ENCODE assay signal across 8 cellular contexts in the genomic region with DNA sequence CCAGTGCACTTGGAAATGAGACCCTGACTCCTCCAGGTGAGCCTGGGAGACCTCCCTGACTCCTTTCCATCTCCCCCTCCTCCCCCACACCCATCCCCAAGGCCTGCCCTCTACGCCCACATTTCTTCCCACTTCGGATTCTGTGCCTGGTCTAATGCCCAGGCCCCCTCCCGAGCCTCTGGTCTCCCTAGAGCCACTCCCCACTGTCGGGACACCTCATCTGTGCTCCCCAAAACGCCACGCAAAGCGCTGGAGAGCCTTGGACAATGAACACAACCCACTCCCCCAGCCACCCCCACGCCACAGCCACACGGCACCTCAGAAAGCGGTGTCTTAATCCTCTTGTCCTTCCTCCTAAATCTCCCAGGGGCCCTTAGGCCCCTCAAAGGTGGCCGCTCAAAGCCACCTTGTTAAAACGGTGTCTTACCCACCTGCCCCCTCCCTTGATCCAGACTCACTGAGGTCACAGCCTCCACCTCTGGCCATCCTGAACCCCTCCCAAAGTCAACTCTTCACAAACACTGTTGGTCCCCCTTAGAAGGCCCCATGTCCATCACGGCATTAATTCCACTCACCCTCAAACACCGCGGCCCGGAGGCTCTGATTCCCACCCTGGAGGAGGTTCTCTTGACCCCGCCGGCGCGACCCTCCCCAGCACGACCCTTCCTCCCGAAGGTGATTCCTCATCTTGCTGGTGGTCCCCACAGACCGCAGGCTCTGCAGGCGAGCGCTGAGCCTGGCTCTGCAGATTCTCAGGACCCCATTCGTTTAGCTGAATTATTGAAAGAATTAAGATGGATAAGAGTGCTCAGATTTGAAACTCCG. TPM values are rescaled to one million over a fixed set of nuclear protein-coding genes. Genes with fewer than 3 reads are reported as not detected.
DNase-seq lines count a peak whose midpoint lies in the region; ATAC-seq and TF ChIP-seq lines count a peak whose summit lies in the region.
"Not testable (repeated sequence)": the region's sequence is repeated elsewhere in the genome, so short reads cannot be mapped to it uniquely, and the experiment has no call there.

No MANE protein-coding gene starts in this region.

- H3K23ac ChIP-seq in H9 (ENCODE audit: insufficient read length, low read depth, low read length): not testable (repeated sequence)

- not testable (repeated sequence) for H2BK20ac ChIP-seq in H9 (ENCODE audit: low read depth, low read length, poor library complexity, severe bottlenecking)

- H3K4me3 ChIP-seq in A673 (ENCODE audit: low read depth, low read length, poor library complexity, severe bottlenecking) (peak overlapping the region; percentile 56), iPS-18c (ENCODE audit: insufficient read depth, low read depth, low read length) (peak overlapping the region; percentile 84), smooth muscle cell (peak overlapping the region; percentile 58)

- H3K23me2 ChIP-seq in H9 (ENCODE audit: insufficient read length, low read depth, low read length, poor library complexity, severe bottlenecking): not testable (repeated sequence)

- CTCF ChIA-PET in A673 (lab: Charles Lee): not testable (repeated sequence)
- CTCF ChIA-PET in activated B cell treated with CpG ODN at 0.5 μM for 24 hours (lab: Charles Lee): interaction anchor here (1.0 to 1.8 kb wide), 2 partner anchors 10 to 30 kb away, joined by 3 to 7 read pairs; no protein-coding TSS in a partner anchor

- not testable (repeated sequence) for BruUV-seq in A673 (replicated peaks; lab: Mats Ljungman, UMichigan)

- H2BK120ac ChIP-seq in H9 (ENCODE audit: low read depth, low read length, poor library complexity, severe bottlenecking): not testable (repeated sequence)

- not testable (repeated sequence) for H3K56ac ChIP-seq in H9 (ENCODE audit: insufficient read length, low read depth, low read length)

- not testable (repeated sequence) for H2AK5ac ChIP-seq in H9 (ENCODE audit: insufficient read length, low read length)

- H3K4me3 Mint-ChIP-seq in H9: peak overlapping the region; percentile 84 to 95
- H3K4me3 Mint-ChIP-seq in activated B cell treated with CpG ODN at 0.5 μM for 24 hours: peak overlapping the region; percentile 98
- peak overlapping the region; percentile 95 for H3K4me3 Mint-ChIP-seq in endothelial cell (ENCODE audit: unreplicated experiment)
- peak overlapping the region; percentile 95 to 96 (median 95) for H3K4me3 Mint-ChIP-seq in nephron

- not testable (repeated sequence) for H3K36me3 ChIP-seq in A673 (ENCODE audit: insufficient read depth, low read length, poor library complexity, severe bottlenecking); smooth muscle cell (ENCODE audit: low read depth)

- not testable (repeated sequence) for H4K5ac ChIP-seq in H9 (ENCODE audit: insufficient read length, low read depth, low read length)

- not testable (repeated sequence) for H3F3A ChIP-seq in smooth muscle cell (ENCODE audit: low read depth)

- H2BK5ac ChIP-seq in H9 (ENCODE audit: insufficient read length, low read length): not testable (repeated sequence)

- not testable (repeated sequence) for H3T11ph ChIP-seq in H9 (ENCODE audit: low read length)

- not testable (repeated sequence) for H2BK15ac ChIP-seq in H9 (ENCODE audit: low read depth, low read length)

- no CpG with 5 or more reads among the region's 27 CpGs for WGBS in H9 (ENCODE audit: extremely low coverage, insufficient read length, low lambda C conversion rate)
- 48% methylated on average over 24 of the region's 27 CpGs for WGBS in smooth muscle cell (ENCODE audit: low lambda C conversion rate)

- DNase-seq in A673 (ENCODE audit: low spot score); activated B cell treated with CpG ODN at 0.5 μM for 24 hours; endothelial cell (ENCODE audit: low spot score); smooth muscle cell (lab: John Stamatoyannopoulos, UW; ENCODE audit: unreplicated experiment): not testable (repeated sequence)
- DNase-seq in H9: peak; percentile 25

- not testable (repeated sequence) for H3K9me3 Mint-ChIP-seq in H9; activated B cell treated with CpG ODN at 0.5 μM for 24 hours; endothelial cell (ENCODE audit: unreplicated experiment); nephron

- H2AFZ ChIP-seq in H9 (ENCODE audit: low read length): not testable (repeated sequence)
- H2AFZ ChIP-seq in smooth muscle cell (ENCODE audit: low read depth): peak overlapping the region; percentile 72

- H4K91ac ChIP-seq in H9 (ENCODE audit: insufficient read length, low read depth, low read length): not testable (repeated sequence)

- not testable (repeated sequence) for H3K4me1 ChIP-seq in A673 (ENCODE audit: insufficient read depth, low read length, poor library complexity, severe bottlenecking); H9 (ENCODE audit: insufficient read depth, low read length)
- H3K4me1 ChIP-seq in smooth muscle cell (ENCODE audit: low read depth): peaks cover 15% of the 10 kb centered on the region

- not testable (repeated sequence) for H4K8ac ChIP-seq in H9 (replicated peaks; ENCODE audit: insufficient read length, low read depth, low read length)

- POLR2A ChIA-PET in A673 (lab: Charles Lee; ENCODE audit: low non-redundant PET): not testable (repeated sequence)
- POLR2A ChIA-PET in activated B cell treated with CpG ODN at 0.5 μM for 24 hours (lab: Charles Lee): interaction anchor here (0.8 to 6.5 kb wide), 20 partner anchors 9 to 88 kb away, joined by 3 to 139 read pairs (median 20); partner anchors contain the start of gene SERPINB1

- H3K36me3 Mint-ChIP-seq in H9 (ENCODE audit: insufficient read depth in 1 of 3, low read depth in 3 of 3) (peaks cover 2 to 58% (median 35%) of the 10 kb centered on the region in 3 experiments), activated B cell treated with CpG ODN at 0.5 μM for 24 hours (ENCODE audit: low read depth) (peaks cover 55% of the 10 kb centered on the region), endothelial cell (ENCODE audit: low read depth, unreplicated experiment) (peaks cover 29% of the 10 kb centered on the region)
- not testable (repeated sequence) for H3K36me3 Mint-ChIP-seq in nephron (ENCODE audit: low read depth)

- H2BK12ac ChIP-seq in H9 (ENCODE audit: insufficient read length, low read depth, low read length): not testable (repeated sequence)

- intact Hi-C loops in A673 (cut with micrococcal nuclease; ENCODE audit: unreplicated experiment): not testable (repeated sequence)
- intact Hi-C loops in activated B cell treated with CpG ODN at 0.5 μM for 24 hours (cut with micrococcal nuclease): loop anchor here (2.0 kb wide), 1 partner anchor 55 kb away; no protein-coding TSS in a partner anchor

- H3K27me3 ChIP-seq in A673 (replicated peaks; ENCODE audit: insufficient read depth, low read depth, low read length, poor library complexity); H9 (ENCODE audit: insufficient read depth, low read length); smooth muscle cell (ENCODE audit: low read depth): not testable (repeated sequence)

- TF ChIP-seq CTCF in A673 (conservative IDR thresholded peaks at IDR 0.05; ENCODE audit: low read depth, low read length); H9 (conservative IDR thresholded peaks at IDR 0.05); activated B cell treated with CpG ODN at 0.5 μM for 24 hours (IDR thresholded peaks at IDR 0.05); endothelial cell (IDR thresholded peaks at IDR 0.05; ENCODE audit: unreplicated experiment); nephron (IDR thresholded peaks at IDR 0.05; ENCODE audit: unreplicated experiment in 3 of 3); smooth muscle cell (IDR thresholded peaks at IDR 0.05; ENCODE audit: borderline replicate concordance, insufficient read depth, poor library complexity, severe bottlenecking): not testable (repeated sequence)

- peak overlapping the region; percentile 38 to 90 (median 70); a peak in 3 of 7 replicates for H3K27ac Mint-ChIP-seq in H9
- peak overlapping the region; percentile 93 for H3K27ac Mint-ChIP-seq in activated B cell treated with CpG ODN at 0.5 μM for 24 hours
- not testable (repeated sequence) for H3K27ac Mint-ChIP-seq in endothelial cell (ENCODE audit: unreplicated experiment)
- H3K27ac Mint-ChIP-seq in nephron: peak overlapping the region; percentile 88 to 98 (median 90)

- H3K79me1 ChIP-seq in H9 (ENCODE audit: insufficient read depth, low read depth, low read length, poor library complexity, severe bottlenecking): not testable (repeated sequence)

- H3K27ac ChIP-seq in A673 (ENCODE audit: low read depth, low read length, poor library complexity, severe bottlenecking); H9 (ENCODE audit: insufficient read length, low read depth, low read length): not testable (repeated sequence)
- H3K27ac ChIP-seq in angular gyrus (ENCODE audit: low read depth, low read length): peak overlapping the region; percentile 1
- peak overlapping the region; percentile 27 for H3K27ac ChIP-seq in smooth muscle cell (ENCODE audit: low read depth)

- H3K4me2 ChIP-seq in H9 (ENCODE audit: insufficient read depth, insufficient read length, low read length): peak overlapping the region; percentile 49
- H3K4me2 ChIP-seq in smooth muscle cell: peak overlapping the region; percentile 87

- H3K9ac ChIP-seq in H9 (ENCODE audit: extremely low read depth, insufficient read length, low read length): not testable (repeated sequence)
- H3K9ac ChIP-seq in smooth muscle cell (ENCODE audit: low read depth): peak overlapping the region; percentile 36

- not testable (repeated sequence) for H4K20me1 ChIP-seq in H9 (ENCODE audit: control insufficient read depth, insufficient read depth, insufficient read length); smooth muscle cell (ENCODE audit: low read depth)

- not testable (repeated sequence) for H3K9me3 ChIP-seq in A673 (ENCODE audit: low read depth, low read length, poor library complexity, severe bottlenecking); H9 (ENCODE audit: control insufficient read depth, low read depth, low read length); iPS-18c (ENCODE audit: control insufficient read depth, insufficient read depth, low read length); smooth muscle cell (replicated peaks; ENCODE audit: low read depth)

- H3K4ac ChIP-seq in H9 (ENCODE audit: low read depth, low read length): not testable (repeated sequence)

- H3K4me1 Mint-ChIP-seq in H9: peaks cover 27 to 48% of the 10 kb centered on the region in 2 experiments
- H3K4me1 Mint-ChIP-seq in activated B cell treated with CpG ODN at 0.5 μM for 24 hours: peaks cover 58% of the 10 kb centered on the region
- H3K4me1 Mint-ChIP-seq in endothelial cell (ENCODE audit: unreplicated experiment): peaks cover 26% of the 10 kb centered on the region
- peaks cover 32% of the 10 kb centered on the region for H3K4me1 Mint-ChIP-seq in nephron

- H3K14ac ChIP-seq in H9 (ENCODE audit: insufficient read depth, low read length): not testable (repeated sequence)

- H3K79me2 ChIP-seq in H9 (ENCODE audit: insufficient read depth, low read length): not testable (repeated sequence)
- peaks cover 21% of the 10 kb centered on the region for H3K79me2 ChIP-seq in smooth muscle cell (ENCODE audit: low read depth)

- ATAC-seq in activated B cell treated with CpG ODN at 0.5 μM for 24 hours (ENCODE audit: low read depth): not testable (repeated sequence)

- H3K27me3 Mint-ChIP-seq in H9 (ENCODE audit: low read depth); activated B cell treated with CpG ODN at 0.5 μM for 24 hours; endothelial cell (ENCODE audit: unreplicated experiment): not testable (repeated sequence)
- H3K27me3 Mint-ChIP-seq in nephron (ENCODE audit: low read depth): peaks cover 18% of the 10 kb centered on the region

- not testable (repeated sequence) for H3K18ac ChIP-seq in H9 (ENCODE audit: insufficient read length, low read depth, low read length)

RNA-seq across cellular contexts. Expression of gene SERPINB9, which starts 1.3 kb away (rescaled TPM):
- total RNA-seq in A673 (2021) (4.1 and 4.2 TPM in 2 replicates), H9 (2021) (382 and 390 TPM in 2 replicates), activated B cell treated with CpG ODN at 0.5 μM for 24 hours (142 and 149 TPM in 2 replicates), endothelial cell (ENCODE audit: unreplicated experiment) (23.0 TPM), smooth muscle cell (22.4 and 23.7 TPM in 2 replicates)
- 12.9 and 14.5 TPM in 2 replicates for polyA plus RNA-seq in smooth muscle cell
